8 cellular contexts compared by ENCODE assay signal in the genomic region with DNA sequence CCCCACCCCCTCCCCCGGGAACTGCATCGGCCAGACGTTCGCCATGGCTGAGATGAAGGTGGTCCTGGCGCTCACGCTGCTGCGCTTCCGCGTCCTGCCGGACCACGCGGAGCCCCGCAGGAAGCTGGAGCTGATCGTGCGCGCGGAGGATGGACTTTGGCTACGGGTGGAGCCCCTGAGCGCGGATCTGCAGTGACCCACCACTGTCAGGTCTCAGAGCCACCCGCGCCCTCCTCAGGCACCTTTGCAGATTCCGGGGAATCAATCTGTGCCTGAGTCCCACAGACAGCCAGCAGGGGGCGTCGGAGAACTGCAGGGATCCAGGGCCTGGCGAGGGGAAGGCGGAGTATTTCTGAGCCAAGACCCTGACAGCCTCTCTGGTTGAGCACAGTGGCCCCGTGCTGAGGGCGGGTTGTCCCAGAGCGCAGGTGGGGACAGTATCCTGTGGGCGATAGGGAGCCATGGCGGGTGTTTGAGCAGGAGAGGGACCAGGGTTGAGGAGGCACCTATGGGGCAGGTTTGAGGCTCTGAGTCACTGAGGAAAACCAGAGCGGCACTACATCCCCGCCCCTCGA. TPM values are rescaled to one million over a fixed set of nuclear protein-coding genes. Genes with fewer than 3 reads are reported as not detected.
DNase-seq lines count a peak whose midpoint lies in the region; ATAC-seq and TF ChIP-seq lines count a peak whose summit lies in the region.

No MANE protein-coding gene starts in this region.

- H2AFZ ChIP-seq in trophoblast cell (ENCODE audit: insufficient read depth, low read length, poor library complexity) = peak overlapping the region; percentile 44

- H3K79me1 ChIP-seq in trophoblast cell (ENCODE audit: low read length) = no peaks in the 10 kb centered on the region

- H3K9me3 ChIP-seq in trophoblast cell (ENCODE audit: insufficient read depth, low read depth, low read length) (peaks cover 29% of the 10 kb centered on the region), transverse colon (no peaks in the 10 kb centered on the region)

- DNase-seq in COLO668 (lab: John Stamatoyannopoulos, UW; ENCODE audit: unreplicated experiment) (peak; percentile 62), HuH-7 (ENCODE audit: low spot score) (peak; percentile 77), SK-MEL-5 (ENCODE audit: low read depth, low spot score) (peak; percentile 74), activated gamma-delta T cell treated with Interleukin-2 at 50 U/mL for 16 hours (peak; percentile 86), germinal center (ENCODE audit: low spot score) (peak; percentile 79), trophoblast cell (peak; percentile 53 to 81), transverse colon (peak; percentile 82)

- TF ChIP-seq EP300 in transverse colon (IDR thresholded peaks at IDR 0.05; ENCODE audit: low read depth) = no peak

- TF ChIP-seq POLR2A in transverse colon (IDR thresholded peaks at IDR 0.05) = no peak

- no peak overlapping the region for H3K27ac ChIP-seq in trophoblast cell (ENCODE audit: low read depth, low read length)
- H3K27ac ChIP-seq in transverse colon = no peak overlapping the region

- no peaks in the 10 kb centered on the region for H3K36me3 ChIP-seq in trophoblast cell (ENCODE audit: control insufficient read depth in 1 of 2, insufficient read depth in 2 of 2, low read length in 2 of 2)
- H3K36me3 ChIP-seq in transverse colon = no peaks in the 10 kb centered on the region

- H4K91ac ChIP-seq in trophoblast cell (ENCODE audit: low read depth, low read length) = no peak overlapping the region

- H3K4me3 ChIP-seq in trophoblast cell (ENCODE audit: low read depth, low read length) (no peak overlapping the region), transverse colon (no peak overlapping the region)

- H2BK120ac ChIP-seq in trophoblast cell (ENCODE audit: insufficient read depth, low read length, poor library complexity) = no peak overlapping the region

- in situ Hi-C loops in SK-MEL-5 (cut with HindIII; ENCODE audit: low pct_unique_long_range_greater_than_20kb, low sequenced_read_pairs) = no loop called here
- in situ Hi-C loops in transverse colon (cut with MboI; ENCODE audit: low pct_ligation_motif_present in 1 of 4, low pct_unique_long_range_greater_than_20kb in 1 of 4, low sequenced_read_pairs in 3 of 4) = no loop called here

- no peak overlapping the region for H3K18ac ChIP-seq in trophoblast cell (ENCODE audit: low read length)

- no peaks in the 10 kb centered on the region for H3K79me2 ChIP-seq in trophoblast cell (ENCODE audit: control insufficient read depth, insufficient read depth, low read length, poor library complexity)

- H3K4me1 ChIP-seq in trophoblast cell (ENCODE audit: control insufficient read depth in 1 of 2, insufficient read depth in 2 of 2, low read length in 2 of 2) (no peaks in the 10 kb centered on the region), transverse colon (peaks cover 0 to 7% (median 0%) of the 10 kb centered on the region in 4 donors)

- H4K12ac ChIP-seq in trophoblast cell (ENCODE audit: low read depth, low read length) = no peak overlapping the region

- TF ChIP-seq CTCF in transverse colon (IDR thresholded peaks at IDR 0.05) = peak; percentile 78 to 94 (median 88)

- H3K4ac ChIP-seq in trophoblast cell (ENCODE audit: low read depth, low read length) = no peak overlapping the region

- no peak for ATAC-seq in GM19035 (IDR thresholded peaks at IDR 0.05; ENCODE audit: unreplicated experiment)

- H3K4me2 ChIP-seq in trophoblast cell (ENCODE audit: low read length) = no peak overlapping the region

- no peak overlapping the region for H2BK12ac ChIP-seq in trophoblast cell (ENCODE audit: low read length)

- H4K8ac ChIP-seq in trophoblast cell (ENCODE audit: low read depth, low read length) = no peak overlapping the region

- H3K27me3 ChIP-seq in trophoblast cell (ENCODE audit: insufficient read depth, low read length) = no peaks in the 10 kb centered on the region
- H3K27me3 ChIP-seq in transverse colon = peaks cover 15% of the 10 kb centered on the region

- H3K9ac ChIP-seq in trophoblast cell (ENCODE audit: low read length) = no peak overlapping the region

- intact Hi-C loops in transverse colon (cut with DNase I; ENCODE audit: low total_unique reads) = no loop called here

- H3K23ac ChIP-seq in trophoblast cell (ENCODE audit: low read length) = no peak overlapping the region

- H2BK5ac ChIP-seq in trophoblast cell (ENCODE audit: low read depth, low read length, poor library complexity) = no peak overlapping the region

- WGBS in trophoblast cell (ENCODE audit: extremely low coverage, insufficient coverage, insufficient read length) = no CpG with 5 or more reads among the region's 35 CpGs
- 0 to 12% methylated on average over 4 to 20 of the region's 35 CpGs for WGBS in transverse colon (ENCODE audit: low coverage in 1 of 2), 2 donors

- no peak overlapping the region for H3K14ac ChIP-seq in trophoblast cell (ENCODE audit: low read length)

- no peak overlapping the region for H2AK5ac ChIP-seq in trophoblast cell (ENCODE audit: low read length)

RNA-seq across cellular contexts. Expression of a gene that starts 30.4 kb away (rescaled TPM):
- not detected in 2 replicates for total RNA-seq in SK-MEL-5 (2014; rRNA removed; shearing (Covaris generic))
- not detected in 2 replicates for polyA plus RNA-seq in SK-MEL-5 (2015; cell fraction: cytosol; rRNA removed)
- polyA plus RNA-seq in SK-MEL-5 (2015; cell fraction: nucleus; rRNA removed) = not detected in 2 replicates
- not detected in 2 replicates for polyA plus RNA-seq in trophoblast cell (2013)
- not detected for total RNA-seq in transverse colon

RNA-seq across cellular contexts. Expression of a gene that starts 56.1 kb away (rescaled TPM):
- not detected in 2 replicates for total RNA-seq in SK-MEL-5 (2014; rRNA removed; shearing (Covaris generic))
- 0.07 TPM in 1 of 2 replicates, not detected in the other for polyA plus RNA-seq in SK-MEL-5 (2015; cell fraction: cytosol; rRNA removed)
- 6.1 TPM in 1 of 2 replicates, not detected in the other for polyA plus RNA-seq in SK-MEL-5 (2015; cell fraction: nucleus; rRNA removed)
- 0.01 TPM in 1 of 2 replicates, not detected in the other for polyA plus RNA-seq in trophoblast cell (2013)
- 10 to 100 TPM; 12.4 to 22.7 (median 16.2) TPM for total RNA-seq in transverse colon

Comparison
In these comparisons a context has a peak if more than half of its experiments do, and no peak if none do; other contexts are left out.
1. RNA of a gene that starts 56.1 kb away (total RNA-seq): 12.4 to 22.7 TPM in transverse colon; not detected in SK-MEL-5; every median in the first group is over 10 times any median in the second.
2. Peak in every context shown above with its lines, with median percentiles within 50 percentile points of each other: DNase-seq.